ENCODE assay signal across 1 cellular context in genomic region chr7:31126976-31127375, GRCh38.
TF ChIP-seq lines count a peak whose summit lies in the region.

No MANE protein-coding gene starts in this region.

TF ChIP-seq in GM23338, 12 proteins besides CTCF, POLR2A, EP300 and RAD21 (continued from another document):
- TF ChIP-seq ZNF462 (CRISPR knock-in tag; IDR thresholded peaks at IDR 0.05) (no peak), ZNF114 (CRISPR knock-in tag; IDR thresholded peaks at IDR 0.05) (no peak), ZNF331 (CRISPR knock-in tag; IDR thresholded peaks at IDR 0.05; ENCODE audit: low read depth) (no peak), CREB1 (CRISPR knock-in tag; IDR thresholded peaks at IDR 0.05; ENCODE audit: low read depth) (no peak), POLR2AphosphoS5 (IDR thresholded peaks at IDR 0.05; ENCODE audit: low read depth) (no peak)
